ENCODE assay signal across 8 cellular contexts in the genomic region with DNA sequence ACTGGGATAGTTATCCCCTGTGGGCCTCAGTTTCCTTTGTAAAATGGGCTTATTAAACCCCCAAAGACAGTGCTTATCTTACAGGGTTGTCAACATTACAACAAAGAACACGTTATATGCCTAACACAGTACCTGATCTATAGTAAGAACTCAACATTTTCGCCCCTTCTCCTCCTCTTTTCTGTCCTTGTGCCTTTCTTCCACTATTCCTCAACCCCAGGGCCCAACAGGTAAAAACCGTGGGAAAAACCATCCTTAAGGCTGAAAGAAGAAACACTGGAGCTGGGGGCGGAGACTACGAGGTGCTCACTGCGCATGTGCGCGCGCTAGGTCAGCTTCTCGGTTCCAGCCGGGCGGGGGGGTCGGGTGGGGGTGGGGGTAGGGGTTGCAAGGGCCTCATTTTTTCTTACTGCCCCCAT. TPM values are rescaled to one million over a fixed set of nuclear protein-coding genes. Genes with fewer than 3 reads are reported as not detected.
A peak's percentile ranks its signal among the peaks of the same experiment; 100 is the strongest.
DNase-seq lines count a peak whose midpoint lies in the region; ATAC-seq and TF ChIP-seq lines count a peak whose summit lies in the region.

No MANE protein-coding gene starts in this region.

- no peaks in the 10 kb centered on the region for H3K36me3 ChIP-seq in SU-DHL-6 (ENCODE audit: low read length)
- no peaks in the 10 kb centered on the region for H3K36me3 ChIP-seq in ectodermal cell (ENCODE audit: control insufficient read depth, insufficient read depth, low read length)
- peaks cover 11% of the 10 kb centered on the region for H3K36me3 ChIP-seq in mesodermal cell (ENCODE audit: control insufficient read depth, insufficient read depth, low read length)

- H3K9me3 ChIP-seq in SU-DHL-6 (ENCODE audit: insufficient read depth, low read length) (no peaks in the 10 kb centered on the region), ectodermal cell (ENCODE audit: control insufficient read depth, low read length) (no peaks in the 10 kb centered on the region), mesodermal cell (ENCODE audit: control insufficient read depth, low read length) (no peaks in the 10 kb centered on the region)

- no peaks in the 10 kb centered on the region for H3K36me3 Mint-ChIP-seq in stimulated activated naive B cell treated with anti-CD40 and anti-IgM and Interleukin-4, amounts not matched to agents 10 μg/mL and 1 μg/mL and 100 μg/mL, for 72 hours

- peak overlapping the region; percentile 97 for H3K9ac ChIP-seq in SU-DHL-6 (ENCODE audit: low read length)

- H3K9me2 ChIP-seq in SU-DHL-6 (replicated peaks; ENCODE audit: insufficient read depth, low read length): no peaks in the 10 kb centered on the region

- no peaks in the 10 kb centered on the region for H4K20me1 ChIP-seq in SU-DHL-6 (ENCODE audit: low read depth, low read length)

- H3K27me3 ChIP-seq in SU-DHL-6 (ENCODE audit: low read length): no peaks in the 10 kb centered on the region
- no peaks in the 10 kb centered on the region for H3K27me3 ChIP-seq in ectodermal cell (ENCODE audit: control insufficient read depth, insufficient read depth, low read length, poor library complexity, severe bottlenecking)

- H3K4me3 ChIP-seq in SU-DHL-6 (ENCODE audit: insufficient read depth, low read length, poor library complexity, severe bottlenecking) (peak overlapping the region; percentile 78), ectodermal cell (ENCODE audit: insufficient read depth, low read depth, low read length) (peak overlapping the region; percentile 60), mesodermal cell (ENCODE audit: extremely low read depth, insufficient read depth, low read length, poor library complexity, severe bottlenecking) (peak overlapping the region; percentile 60)

- DNase-seq in AML-193 (lab: John Stamatoyannopoulos, UW) (peak; percentile 57 to 60), KG1 (lab: John Stamatoyannopoulos, UW) (peak; percentile 59)
- no peak for DNase-seq in stimulated activated naive B cell treated with anti-CD40 and anti-IgM and Interleukin-4, amounts not matched to agents 10 μg/mL and 1 μg/mL and 100 μg/mL, for 72 hours

- no peak for TF ChIP-seq CTCF in SU-DHL-6 (IDR thresholded peaks at IDR 0.05; ENCODE audit: insufficient read depth, low read length, poor library complexity, severe bottlenecking)

- peak; percentile 8 for ATAC-seq in GM19043 (IDR thresholded peaks at IDR 0.05; ENCODE audit: low read depth, unreplicated experiment)
- peak; percentile 19 to 20 for ATAC-seq in stimulated activated naive B cell treated with anti-CD40 and anti-IgM and Interleukin-4, amounts not matched to agents 10 μg/mL and 1 μg/mL and 100 μg/mL, for 72 hours (replicated peaks)
- no peak for ATAC-seq in GM18505 (IDR thresholded peaks at IDR 0.05; ENCODE audit: unreplicated experiment)

- WGBS in ectodermal cell, 2 experiments: 0 to 15% methylated on average over 2 to 10 of the region's 13 CpGs
- WGBS in mesodermal cell (ENCODE audit: insufficient coverage in 2 of 2), 2 experiments: 0% methylated on average over 2 of the region's 13 CpGs; no CpG with 5 or more reads in 1 of the 2 experiments

- H3K9me3 Mint-ChIP-seq in stimulated activated naive B cell treated with anti-CD40 and anti-IgM and Interleukin-4, amounts not matched to agents 10 μg/mL and 1 μg/mL and 100 μg/mL, for 72 hours: no peaks in the 10 kb centered on the region

- H3K27ac Mint-ChIP-seq in stimulated activated naive B cell treated with anti-CD40 and anti-IgM and Interleukin-4, amounts not matched to agents 10 μg/mL and 1 μg/mL and 100 μg/mL, for 72 hours: peak overlapping the region; percentile 93

- H3K27ac ChIP-seq in SU-DHL-6 (ENCODE audit: low read depth, low read length) (peak overlapping the region; percentile 90), ectodermal cell (ENCODE audit: insufficient read depth, low read depth, low read length, poor library complexity, severe bottlenecking) (peak overlapping the region; percentile 93), mesodermal cell (ENCODE audit: low read depth, low read length, severe bottlenecking) (peak overlapping the region; percentile 94)

- H3K4me3 Mint-ChIP-seq in stimulated activated naive B cell treated with anti-CD40 and anti-IgM and Interleukin-4, amounts not matched to agents 10 μg/mL and 1 μg/mL and 100 μg/mL, for 72 hours: peak overlapping the region; percentile 89 to 90

- peaks cover 42% of the 10 kb centered on the region for H3K79me2 ChIP-seq in SU-DHL-6 (ENCODE audit: insufficient read depth, low read length)

- no peak for TF ChIP-seq POLR2A in GM18505 (IDR thresholded peaks at IDR 0.05; ENCODE audit: borderline replicate concordance, extremely low read depth, insufficient read depth, insufficient read length)

- H3F3A ChIP-seq in SU-DHL-6 (ENCODE audit: insufficient read depth): 0 out of 2 replicates have a peak, but pooled peaks cover 4% of the 10 kb centered on the region

- H3K4me1 ChIP-seq in ectodermal cell (ENCODE audit: control insufficient read depth, insufficient read depth, low read length) (no peaks in the 10 kb centered on the region), mesodermal cell (ENCODE audit: control insufficient read depth, insufficient read depth, low read length, poor library complexity, severe bottlenecking) (no peaks in the 10 kb centered on the region)

- no peaks in the 10 kb centered on the region for H3K27me3 Mint-ChIP-seq in stimulated activated naive B cell treated with anti-CD40 and anti-IgM and Interleukin-4, amounts not matched to agents 10 μg/mL and 1 μg/mL and 100 μg/mL, for 72 hours

- H2AFZ ChIP-seq in SU-DHL-6 (ENCODE audit: low read depth, low read length, severe bottlenecking): peak overlapping the region; percentile 91

- peak overlapping the region; percentile 88 for H3K4me2 ChIP-seq in SU-DHL-6 (ENCODE audit: low read depth, low read length, poor library complexity, severe bottlenecking)

- peaks cover 2 to 11% of the 10 kb centered on the region in 2 donors for H3K4me1 Mint-ChIP-seq in stimulated activated naive B cell treated with anti-CD40 and anti-IgM and Interleukin-4, amounts not matched to agents 10 μg/mL and 1 μg/mL and 100 μg/mL, for 72 hours

RNA-seq across cellular contexts. Expression of a gene that starts 0.4 kb away (rescaled TPM):
- polyA plus RNA-seq in ectodermal cell (2013, experiment 1 of 4): 20.9 TPM
- 22.2 TPM for polyA plus RNA-seq in ectodermal cell (2013, experiment 2 of 4)
- 22.2 TPM for polyA plus RNA-seq in ectodermal cell (2013, experiment 3 of 4)
- polyA plus RNA-seq in ectodermal cell (2013, experiment 4 of 4): 23.7 TPM
- polyA plus RNA-seq in mesodermal cell (2013, experiment 1 of 2): 22.4 TPM
- 27.1 TPM for polyA plus RNA-seq in mesodermal cell (2013, experiment 2 of 2)
